In the genomic region with DNA sequence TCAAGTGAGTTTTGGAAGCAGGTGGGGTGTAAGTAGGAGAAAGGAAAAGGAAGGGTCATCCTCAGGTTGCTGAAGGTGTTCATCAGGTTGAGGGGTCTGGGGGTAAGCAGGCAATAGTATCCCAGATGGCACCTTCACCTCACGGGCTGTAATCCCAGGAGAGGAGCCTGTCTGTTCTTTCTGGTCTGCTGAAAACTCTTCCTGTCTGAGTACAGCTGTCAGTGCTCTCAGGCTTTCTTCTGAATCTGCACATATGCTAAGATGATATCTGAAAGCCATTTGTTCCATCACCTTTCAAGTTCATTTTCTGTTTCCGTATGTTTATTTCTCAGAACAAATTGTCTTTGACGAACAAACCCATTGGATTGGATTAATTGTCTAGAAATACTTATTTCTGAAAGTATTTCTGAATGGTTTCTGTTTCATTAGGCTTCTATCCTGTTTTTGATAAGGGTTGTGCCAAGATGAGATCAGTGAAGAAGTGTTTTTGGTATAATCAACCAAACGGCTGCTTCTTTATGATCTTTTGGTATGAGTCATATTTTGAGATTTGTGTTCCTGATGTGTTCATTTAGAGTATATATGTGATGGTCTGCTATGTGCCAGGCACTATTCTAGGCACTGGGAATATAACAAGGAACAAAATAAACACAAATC, we compare ENCODE assay signal across 9 cellular contexts. TPM values are rescaled to one million over a fixed set of nuclear protein-coding genes. Genes with fewer than 3 reads are reported as not detected.
A peak's percentile ranks its signal among the peaks of the same experiment; 100 is the strongest.
DNase-seq lines count a peak whose midpoint lies in the region; ATAC-seq and TF ChIP-seq lines count a peak whose summit lies in the region.
"Had no signal": no experiment of that assay in that cellular context is flagged by ENCODE, and none has a peak within 500 bp of the region (broad histone marks: within the 10 kb centered on the region; RNA-seq: fewer than 3 reads in every experiment).

No MANE protein-coding gene starts in this region.

- H3K27me3 ChIP-seq in neutrophil: no peaks in the 10 kb centered on the region
- H3K27me3 ChIP-seq: MG63 had no signal

- peaks cover 13% of the 10 kb centered on the region for H3K36me3 ChIP-seq in neutrophil

- H3K4me1 ChIP-seq in neutrophil (ENCODE audit: control insufficient read depth in 1 of 2, insufficient read depth in 1 of 2, low read depth in 1 of 2, low read length in 1 of 2): peaks cover 33 to 54% of the 10 kb centered on the region in 2 experiments

- peak; percentile 69 for ATAC-seq in GM18511 (IDR thresholded peaks at IDR 0.05; ENCODE audit: unreplicated experiment)
- ATAC-seq in GM21515 (IDR thresholded peaks at IDR 0.05; ENCODE audit: unreplicated experiment): peak; percentile 58
- no peak for ATAC-seq in HG02678 (IDR thresholded peaks at IDR 0.05; ENCODE audit: unreplicated experiment)
- ATAC-seq: Right ventricle myocardium inferior had no signal

- no peaks in the 10 kb centered on the region for H3K9me3 ChIP-seq in neutrophil
- H3K9me3 ChIP-seq: MG63 had no signal

- no peak overlapping the region for H3K4me3 ChIP-seq in neutrophil (ENCODE audit: low read depth in 1 of 2, low read length in 1 of 2)
- H3K4me3 ChIP-seq: MG63 had no signal

- DNase-seq in NCI-H524 treated with DMSO at 0.1 percent for 48 hours (lab: John Stamatoyannopoulos, UW) (peak; percentile 65), amniotic stem cell (lab: John Stamatoyannopoulos, UW) (no peak), mesenteric fat pad (ENCODE audit: low spot score) (no peak)
- DNase-seq: MG63 had no signal

- no peak for TF ChIP-seq CTCF in neutrophil (IDR thresholded peaks at IDR 0.05)

- H3K27ac ChIP-seq in neutrophil: peak overlapping the region; percentile 66

RNA-seq across cellular contexts. Expression of a gene that starts 13.3 kb away (rescaled TPM):
- total RNA-seq in mesenteric fat pad: 30.1 TPM

RNA-seq across cellular contexts. Expression of a gene that starts 45.7 kb away (rescaled TPM):
- total RNA-seq in mesenteric fat pad: 142 TPM

RNA-seq across cellular contexts. Expression of a gene that starts 55.5 kb away (rescaled TPM):
- 2.7 TPM for total RNA-seq in mesenteric fat pad
